ENCODE assay signal across 8 cellular contexts in genomic region chr18:36067118-36067957, GRCh38. TPM values are rescaled to one million over a fixed set of nuclear protein-coding genes. Genes with fewer than 3 reads are reported as not detected.
DNase-seq lines count a peak whose midpoint lies in the region; ATAC-seq and TF ChIP-seq lines count a peak whose summit lies in the region.

Gene RPRD1A (minus strand): TSS chr18:36067559. CDS start chr18:36067404, 155 bp downstream.

- peak within 1 kb of the TSS; percentile 93 to 98 (median 97) for H3K27ac Mint-ChIP-seq in CD14-positive monocyte

- H3K36me3 Mint-ChIP-seq in CD14-positive monocyte: peaks cover 7 to 15% of the 10 kb centered on the region in 2 donors

- DNase-seq in CD14-positive monocyte (ENCODE audit: low spot score) (peak; percentile 96), NCI-H82 (lab: John Stamatoyannopoulos, UW) (peak; percentile 97), dermis microvascular lymphatic vessel endothelial cell (ENCODE audit: low read depth in 2 of 2) (peak; percentile 84 to 95)
- DNase-seq in activated CD4-positive, alpha-beta T cell treated with anti-CD3 and anti-CD28 coated beads, Interleukin-2, amount 50 U/mL, for 48 hours: peak; percentile 99
- peak; percentile 98 for DNase-seq in stimulated activated CD4-positive, alpha-beta T cell treated with anti-CD3 and anti-CD28 coated beads, Interleukin-4, amount 100 ng/mL, for 24 hours

- H3K27me3 Mint-ChIP-seq in CD14-positive monocyte (ENCODE audit: low read depth in 3 of 3): peaks cover 5 to 6% (median 5%) of the 10 kb centered on the region in 3 donors

- WGBS in liver: 1% methylated on average over 64 of the region's 64 CpGs

- peak within 1 kb of the TSS; percentile 73 to 91 for H3K9ac ChIP-seq in liver (ENCODE audit: low read depth in 1 of 2, low read length in 2 of 2)

- peak in 1 of 2 donors; percentile 20 for TF ChIP-seq RAD21 in liver (IDR thresholded peaks at IDR 0.05)

- H3K4me3 ChIP-seq in liver (ENCODE audit: low read depth in 1 of 3, low read length in 3 of 3): peak within 1 kb of the TSS; percentile 78 to 98 (median 90)

- H3K4me1 ChIP-seq in liver (ENCODE audit: control insufficient read depth in 4 of 4, insufficient read depth in 4 of 4, low read length in 3 of 4): peaks cover 0 to 11% (median 4%) of the 10 kb centered on the region in 4 donors

- peak; percentile 92 for ATAC-seq in GM19397 (IDR thresholded peaks at IDR 0.05; ENCODE audit: unreplicated experiment)
- ATAC-seq in HG03571 (IDR thresholded peaks at IDR 0.05; ENCODE audit: unreplicated experiment): peak; percentile 93

- H3K4me3 Mint-ChIP-seq in CD14-positive monocyte: peak within 1 kb of the TSS; percentile 88 to 95

- no peaks in the 10 kb centered on the region for H3K36me3 ChIP-seq in liver (ENCODE audit: control insufficient read depth in 4 of 4, insufficient read depth in 3 of 4, low read depth in 1 of 4, low read length in 3 of 4)

- H3K4me1 Mint-ChIP-seq in CD14-positive monocyte: peaks cover 27% of the 10 kb centered on the region

- intact Hi-C loops in CD14-positive monocyte (cut with micrococcal nuclease): loop anchor here (1.0 to 10.0 kb wide), 6 partner anchors 57 to 723 kb away; partner anchors contain the start of genes ELP2 (in 2 of the 2), RMP24 (in 2 of the 2), SLC39A6 (in 2 of the 2) and ZNF24 (in 1 of the 2)

- H3K9me3 ChIP-seq in liver (ENCODE audit: control insufficient read depth in 4 of 4, low read length in 3 of 4): no peaks in the 10 kb centered on the region

- no peaks in the 10 kb centered on the region for H3K27me3 ChIP-seq in liver (ENCODE audit: control insufficient read depth in 4 of 4, insufficient read depth in 4 of 4, low read length in 3 of 4)

- H3K27ac ChIP-seq in liver (ENCODE audit: low read depth in 1 of 2, low read length in 2 of 2): peak within 1 kb of the TSS; percentile 80 to 95

- peaks cover 0 to 5% (median 0%) of the 10 kb centered on the region in 7 donors for H3K9me3 Mint-ChIP-seq in CD14-positive monocyte

- TF ChIP-seq CTCF in CD14-positive monocyte (IDR thresholded peaks at IDR 0.05): no peak
- no peak for TF ChIP-seq CTCF in liver (IDR thresholded peaks at IDR 0.05; ENCODE audit: low read depth, low read length, missing input control)

TF ChIP-seq in liver, 16 proteins besides CTCF, POLR2A, EP300 and RAD21:
- TF ChIP-seq NR2F2 (IDR thresholded peaks at IDR 0.05) (no peak), REST (IDR thresholded peaks at IDR 0.05) (peak; percentile 28), HNF4A (conservative IDR thresholded peaks at IDR 0.05) (peak in 1 of 2 donors; percentile 34), SP1 (IDR thresholded peaks at IDR 0.05) (peak; percentile 61), ZBTB33 (IDR thresholded peaks at IDR 0.05) (peak; percentile 84), FOXA1 (IDR thresholded peaks at IDR 0.05) (no peak), YY1 (IDR thresholded peaks at IDR 0.05) (peak; percentile 99), HNF4G (IDR thresholded peaks at IDR 0.05) (no peak), EGR1 (IDR thresholded peaks at IDR 0.05; ENCODE audit: low read depth in 2 of 2) (peak in 1 of 2 donors; percentile 24), FOXA2 (IDR thresholded peaks at IDR 0.05) (no peak), MAX (IDR thresholded peaks at IDR 0.05) (peak; percentile 9), TAF1 (conservative IDR thresholded peaks at IDR 0.05) (no peak), GABPA (IDR thresholded peaks at IDR 0.05 in 1 of 2, conservative IDR thresholded peaks at IDR 0.05 in 1 of 2) (peak; percentile 33 to 89), ATF3 (IDR thresholded peaks at IDR 0.05) (no peak), JUND (IDR thresholded peaks at IDR 0.05) (no peak), RXRA (IDR thresholded peaks at IDR 0.05) (peak; percentile 5 to 15)

RNA-seq across cellular contexts. Expression of gene RPRD1A, which starts in this region (rescaled TPM):
- 10 to 100 TPM in 1 of 2 donors, 1 to 10 TPM in 1; 10.0 to 10.9 TPM for polyA plus RNA-seq in CD14-positive monocyte
- total RNA-seq in dermis microvascular lymphatic vessel endothelial cell: 34.4 and 34.5 TPM in 2 replicates
- total RNA-seq in liver: 10 to 100 TPM; 20.5 to 29.5 TPM
- polyA plus RNA-seq in liver: 10 to 100 TPM; 11.8 to 12.7 TPM

Comparison
In these comparisons a context has a peak if more than half of its experiments do, and no peak if none do; other contexts are left out.
1. Peak in every context shown above with its lines: DNase-seq, ATAC-seq, H3K4me3 ChIP-seq and H3K27ac ChIP-seq.